8 cellular contexts compared by ENCODE assay signal in the genomic region with DNA sequence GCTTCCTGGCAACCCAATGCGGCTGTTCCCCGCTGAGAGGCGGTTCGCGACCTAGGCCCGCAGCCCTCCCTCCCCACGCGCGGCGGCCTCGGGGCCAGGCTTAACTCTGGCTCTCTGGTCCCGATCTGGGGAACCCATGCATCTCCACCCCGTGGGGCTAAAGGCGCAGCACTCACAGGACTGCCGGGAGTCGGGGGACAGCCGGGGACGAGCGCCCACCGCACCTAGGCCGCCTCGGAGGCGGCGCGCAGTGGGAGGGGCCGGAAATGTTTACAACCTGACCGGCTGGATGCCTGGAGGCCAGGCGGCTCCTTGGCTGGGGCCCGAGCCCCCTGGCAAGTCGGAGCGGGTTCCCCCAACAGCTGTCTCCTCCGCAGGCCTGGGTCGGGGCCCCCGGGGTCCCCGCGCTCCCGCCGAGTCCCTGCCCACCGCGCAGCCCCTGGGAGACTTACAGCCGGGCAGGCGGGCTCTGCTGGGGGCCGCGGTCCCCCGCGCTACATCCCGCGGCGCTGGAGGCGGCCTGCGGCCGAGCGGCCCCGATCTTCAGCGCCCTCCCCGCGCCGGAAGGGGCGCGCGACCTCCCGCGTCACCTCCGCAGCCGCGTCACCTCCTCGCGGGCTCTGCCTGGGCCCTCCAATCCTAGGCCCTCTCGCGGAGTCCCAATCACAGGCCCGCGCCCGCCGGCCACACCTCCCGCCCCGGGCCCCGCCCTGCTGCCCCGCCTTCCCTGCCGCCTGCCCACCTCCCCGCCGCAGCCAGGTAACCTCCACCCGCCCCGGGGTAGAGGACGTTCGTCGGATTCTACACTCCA. TPM values are rescaled to one million over a fixed set of nuclear protein-coding genes. Genes with fewer than 3 reads are reported as not detected.
DNase-seq lines count a peak whose midpoint lies in the region; TF ChIP-seq lines count a peak whose summit lies in the region.

A gene with protein sequence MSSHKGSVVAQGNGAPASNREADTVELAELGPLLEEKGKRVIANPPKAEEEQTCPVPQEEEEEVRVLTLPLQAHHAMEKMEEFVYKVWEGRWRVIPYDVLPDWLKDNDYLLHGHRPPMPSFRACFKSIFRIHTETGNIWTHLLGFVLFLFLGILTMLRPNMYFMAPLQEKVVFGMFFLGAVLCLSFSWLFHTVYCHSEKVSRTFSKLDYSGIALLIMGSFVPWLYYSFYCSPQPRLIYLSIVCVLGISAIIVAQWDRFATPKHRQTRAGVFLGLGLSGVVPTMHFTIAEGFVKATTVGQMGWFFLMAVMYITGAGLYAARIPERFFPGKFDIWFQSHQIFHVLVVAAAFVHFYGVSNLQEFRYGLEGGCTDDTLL (minus strand): TSS at position 580 of the 811 bp plus-strand sequence. CDS start 7,242 bp downstream, outside the sequence.

- peaks cover 20% of the 10 kb centered on the region for H3K4me1 Mint-ChIP-seq in Caco-2 (ENCODE audit: low read depth, unreplicated experiment)

- DNase-seq in Caco-2 (peak; percentile 94 to 95), GM20000 (ENCODE audit: low spot score) (peak; percentile 99), HT-29 (ENCODE audit: low spot score) (peak; percentile 87), NOMO-1 treated with DMSO at 0.1 percent for 48 hours (lab: John Stamatoyannopoulos, UW; ENCODE audit: unreplicated experiment) (peak; percentile 84), mesenteric fat pad (ENCODE audit: low spot score) (peak; percentile 98)
- DNase-seq in activated CD8-positive, alpha-beta memory T cell treated with anti-CD3 and anti-CD28 coated beads, Interleukin-2, amount 50 U/mL, for 1 hour (ENCODE audit: extremely low read depth), result peak; percentile 68
- DNase-seq in stimulated activated CD8-positive, alpha-beta memory T cell treated with anti-CD3 and anti-CD28 coated beads, Interleukin-15, amount 100 ng/mL, for 24 hours (ENCODE audit: low read depth), result peak; percentile 84

- CTCF ChIA-PET in Caco-2 (lab: Charles Lee), result no interaction called here

- H3K4me3 ChIP-seq in Caco-2 (ENCODE audit: low read depth, low read length) (peak within 1 kb of the TSS; percentile 75), endocrine pancreas (ENCODE audit: control insufficient read depth, insufficient read depth, low read length) (peak within 1 kb of the TSS; percentile 75)

- peak in 1 of 2 experiments; percentile 31 for TF ChIP-seq CTCF in Caco-2 (IDR thresholded peaks at IDR 0.05; ENCODE audit: insufficient read depth in 1 of 2, low read depth in 1 of 2, low read length in 1 of 2, severe bottlenecking in 1 of 2, unreplicated experiment in 1 of 2)
- TF ChIP-seq CTCF in GM20000 (IDR thresholded peaks at IDR 0.05; ENCODE audit: extremely low read depth, missing control alignments), result no peak

- H3K9me3 ChIP-seq in Caco-2 (no peaks in the 10 kb centered on the region), endocrine pancreas (ENCODE audit: control insufficient read depth, low read length) (no peaks in the 10 kb centered on the region)

- H3K9ac ChIP-seq in endocrine pancreas (ENCODE audit: control insufficient read depth, insufficient read depth, low read length), result peak within 1 kb of the TSS; percentile 95

- H3K4me3 Mint-ChIP-seq in Caco-2 (ENCODE audit: unreplicated experiment), result peak within 1 kb of the TSS; percentile 82

- no TSS peak for BruUV-seq in Caco-2 (replicated peaks; lab: Mats Ljungman, UMichigan)

- H3K36me3 ChIP-seq in Caco-2 (ENCODE audit: control insufficient read depth, insufficient read depth, low read length) (no peaks in the 10 kb centered on the region), endocrine pancreas (ENCODE audit: control insufficient read depth, insufficient read depth, low read length) (no peaks in the 10 kb centered on the region)

- peaks cover 13% of the 10 kb centered on the region for H3K36me3 Mint-ChIP-seq in Caco-2 (ENCODE audit: insufficient read depth, unreplicated experiment)

- intact Hi-C loops in Caco-2 (cut with micrococcal nuclease; ENCODE audit: unreplicated experiment), result loop anchor here (1.0 to 2.0 kb wide), 2 partner anchors 97 to 148 kb away; a partner anchor contains a TSS

- H3K4me1 ChIP-seq in Caco-2 (peaks cover 18% of the 10 kb centered on the region), endocrine pancreas (ENCODE audit: control insufficient read depth, insufficient read depth, low read length) (peaks cover 17% of the 10 kb centered on the region)

- H3K27me3 ChIP-seq in Caco-2 (replicated peaks; ENCODE audit: control insufficient read depth, insufficient read depth, low read length) (no peaks in the 10 kb centered on the region), endocrine pancreas (ENCODE audit: control insufficient read depth, insufficient read depth, low read length) (no peaks in the 10 kb centered on the region)

- peak within 1 kb of the TSS; percentile 49 for H3K27ac Mint-ChIP-seq in Caco-2 (ENCODE audit: unreplicated experiment)

- H3K27me3 Mint-ChIP-seq in Caco-2 (ENCODE audit: insufficient read depth, unreplicated experiment), result no peaks in the 10 kb centered on the region

- no peaks in the 10 kb centered on the region for H3K9me3 Mint-ChIP-seq in Caco-2 (ENCODE audit: unreplicated experiment)

- POLR2A ChIA-PET in Caco-2 (lab: Charles Lee), result no interaction called here

RNA-seq across cellular contexts. Expression of the gene that starts here (rescaled TPM):
- total RNA-seq in Caco-2 (2022), result 68.3 and 71.4 TPM in 2 replicates
- 105 and 117 TPM in 2 replicates for total RNA-seq in HT-29 (2014; rRNA removed; shearing (Covaris generic))
- total RNA-seq in mesenteric fat pad, result 76.2 TPM

Comparison
In these comparisons a context has a peak if more than half of its experiments do, and no peak if none do; other contexts are left out.
1. Peak in every context shown above with its lines: DNase-seq and H3K4me3 ChIP-seq.